Comparison of ENCODE assay signal across 28 cellular contexts in the genomic region with DNA sequence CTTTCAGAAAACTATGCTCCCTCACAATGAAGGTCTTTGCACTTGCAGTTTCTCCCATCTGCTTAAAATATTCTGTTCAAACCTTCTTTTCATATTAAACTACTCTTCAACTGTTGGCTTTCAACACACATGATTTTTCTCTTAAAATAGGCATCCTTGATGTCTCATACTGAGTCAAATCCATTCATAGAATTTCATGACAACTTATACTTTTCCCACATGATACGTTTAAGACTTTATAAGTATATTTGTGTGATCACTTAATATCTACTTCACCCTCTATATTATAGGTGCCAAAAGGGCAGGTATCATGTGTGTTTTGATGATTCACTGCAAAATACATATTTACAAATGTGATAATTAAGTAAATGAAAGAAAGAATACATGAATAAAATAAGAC.
"Had no signal": no experiment of that assay in that cellular context is flagged by ENCODE, and none has a peak within 500 bp of the region (broad histone marks: within the 10 kb centered on the region; RNA-seq: fewer than 3 reads in every experiment).

No MANE protein-coding gene starts in this region.

- H3K27me3 Mint-ChIP-seq: activated CD4-positive, alpha-beta T cell treated with anti-CD3 and anti-CD28 coated beads, Interleukin-2, amount 10 ng/mL, durations not matched to agents 7 days and 5 days; activated CD8-positive, alpha-beta T cell treated with anti-CD3 and anti-CD28 coated beads for 36 hours; activated naive CD4-positive, alpha-beta T cell treated with anti-CD3 and anti-CD28 coated beads, Interleukin-2, amount 10 ng/mL, durations not matched to agents 7 days and 5 days; activated naive CD8-positive, alpha-beta T cell treated with anti-CD3 and anti-CD28 coated beads, Interleukin-2, amount 10 ng/mL, durations not matched to agents 7 days and 5 days; brain; central memory CD8-positive, alpha-beta T cell; dendritic cell treated with granulocyte-macrophage colony-stimulating factor and Interleukin-4, amounts not matched to agents 40 ng/mL and 50 ng/mL, for 4 days had no signal

- H3K4me1 ChIP-seq: ascending aorta, breast epithelium, gastrocnemius medialis, heart left ventricle had no signal

- H3K27me3 ChIP-seq: ascending aorta, breast epithelium, dorsolateral prefrontal cortex, gastrocnemius medialis, heart left ventricle had no signal

- H3K36me3 Mint-ChIP-seq: activated naive CD4-positive, alpha-beta T cell treated with anti-CD3 and anti-CD28 coated beads, Interleukin-2, amount 10 ng/mL, durations not matched to agents 7 days and 5 days; activated naive CD4-positive, alpha-beta T cell treated with anti-CD3 and anti-CD28 coated beads, Interleukin-2, amount 50 U/mL, for 72 hours; activated naive CD8-positive, alpha-beta T cell treated with anti-CD3 and anti-CD28 coated beads, Interleukin-2, amount 10 ng/mL, durations not matched to agents 7 days and 5 days; brain had no signal

- ATAC-seq: activated CD8-positive, alpha-beta T cell treated with anti-CD3 and anti-CD28 coated beads for 36 hours; activated naive CD4-positive, alpha-beta T cell treated with anti-CD3 and anti-CD28 coated beads, Interleukin-2, amount 50 U/mL, for 72 hours; esophagus mucosa; gastrocnemius medialis; heart left ventricle had no signal

- H3K27ac ChIP-seq: ascending aorta, breast epithelium, coronary artery, dorsolateral prefrontal cortex, gastrocnemius medialis, heart left ventricle had no signal

- H3K9me3 Mint-ChIP-seq: activated naive CD8-positive, alpha-beta T cell treated with anti-CD3 and anti-CD28 coated beads, Interleukin-2, amount 10 ng/mL, durations not matched to agents 7 days and 5 days; endodermal cell had no signal

- H3K9me3 ChIP-seq: ascending aorta, breast epithelium, gastrocnemius medialis, heart left ventricle had no signal

- H3K36me3 ChIP-seq: ascending aorta, breast epithelium, gastrocnemius medialis, heart left ventricle had no signal

- DNase-seq: activated CD4-positive, alpha-beta T cell treated with anti-CD3 and anti-CD28 coated beads for 1 hour; activated CD4-positive, alpha-beta T cell treated with anti-CD3 and anti-CD28 coated beads for 4 hours; activated CD4-positive, alpha-beta T cell treated with anti-CD3 and anti-CD28 coated beads, Interleukin-2, amount 10 ng/mL, durations not matched to agents 7 days and 5 days; activated CD4-positive, alpha-beta T cell treated with anti-CD3 and anti-CD28 coated beads, Interleukin-2, amount 50 U/mL, for 4 hours; activated CD8-positive, alpha-beta memory T cell treated with anti-CD3 and anti-CD28 coated beads for 24 hours; activated CD8-positive, alpha-beta T cell treated with anti-CD3 and anti-CD28 coated beads for 36 hours; activated gamma-delta T cell; activated naive CD4-positive, alpha-beta T cell; activated naive CD4-positive, alpha-beta T cell treated with anti-CD3 and anti-CD28 coated beads, Interleukin-2, amount 10 ng/mL, durations not matched to agents 7 days and 5 days; activated naive CD8-positive, alpha-beta T cell treated with anti-CD3 and anti-CD28 coated beads, Interleukin-2, amount 10 ng/mL, durations not matched to agents 7 days and 5 days; activated T-cell treated with anti-CD3 and anti-CD28 coated beads, Interleukin-2, amount 50 U/mL, for 1 hour; activated T-cell treated with anti-CD3 and anti-CD28 coated beads, Interleukin-2, amount 50 U/mL, for 48 hours; dorsolateral prefrontal cortex; effector memory CD4-positive, alpha-beta T cell; endodermal cell; foreskin fibroblast; gastrocnemius medialis; glutamatergic neuron; heart left ventricle; T-helper 2 cell had no signal

- H3K4me3 Mint-ChIP-seq: activated CD4-positive, alpha-beta T cell treated with anti-CD3 and anti-CD28 coated beads, Interleukin-2, amount 10 ng/mL, durations not matched to agents 7 days and 5 days; activated CD8-positive, alpha-beta T cell treated with anti-CD3 and anti-CD28 coated beads for 36 hours; activated naive CD4-positive, alpha-beta T cell treated with anti-CD3 and anti-CD28 coated beads, Interleukin-2, amount 10 ng/mL, durations not matched to agents 7 days and 5 days; activated naive CD8-positive, alpha-beta T cell treated with anti-CD3 and anti-CD28 coated beads, Interleukin-2, amount 10 ng/mL, durations not matched to agents 7 days and 5 days; brain; central memory CD8-positive, alpha-beta T cell; dendritic cell treated with granulocyte-macrophage colony-stimulating factor and Interleukin-4, amounts not matched to agents 40 ng/mL and 50 ng/mL, for 4 days; endodermal cell had no signal

- H3K27ac Mint-ChIP-seq: activated CD4-positive, alpha-beta T cell treated with anti-CD3 and anti-CD28 coated beads, Interleukin-2, amount 10 ng/mL, durations not matched to agents 7 days and 5 days; activated CD8-positive, alpha-beta T cell treated with anti-CD3 and anti-CD28 coated beads for 36 hours; activated naive CD4-positive, alpha-beta T cell treated with anti-CD3 and anti-CD28 coated beads, Interleukin-2, amount 10 ng/mL, durations not matched to agents 7 days and 5 days; activated naive CD4-positive, alpha-beta T cell treated with anti-CD3 and anti-CD28 coated beads, Interleukin-2, amount 50 U/mL, for 72 hours; activated naive CD8-positive, alpha-beta T cell treated with anti-CD3 and anti-CD28 coated beads, Interleukin-2, amount 10 ng/mL, durations not matched to agents 7 days and 5 days; brain; dendritic cell treated with granulocyte-macrophage colony-stimulating factor and Interleukin-4, amounts not matched to agents 40 ng/mL and 50 ng/mL, for 4 days; endodermal cell had no signal

- H3K4me1 Mint-ChIP-seq: activated CD4-positive, alpha-beta T cell treated with anti-CD3 and anti-CD28 coated beads, Interleukin-2, amount 10 ng/mL, durations not matched to agents 7 days and 5 days; activated naive CD4-positive, alpha-beta T cell treated with anti-CD3 and anti-CD28 coated beads, Interleukin-2, amount 10 ng/mL, durations not matched to agents 7 days and 5 days; activated naive CD8-positive, alpha-beta T cell treated with anti-CD3 and anti-CD28 coated beads, Interleukin-2, amount 10 ng/mL, durations not matched to agents 7 days and 5 days; central memory CD8-positive, alpha-beta T cell; endodermal cell had no signal

- H3K4me3 ChIP-seq: ascending aorta, breast epithelium, coronary artery, dorsolateral prefrontal cortex, gastrocnemius medialis, heart left ventricle had no signal
